ENCODE assay signal across 1 cellular context in genomic region chr1:42657981-42658879, GRCh38.
A peak's percentile ranks its signal among the peaks of the same experiment; 100 is the strongest.
TF ChIP-seq lines count a peak whose summit lies in the region.

PPIH (plus strand) TSS chr1:42658423; CDS start chr1:42658447, 24 bp downstream.

TF ChIP-seq in K562, 482 proteins besides CTCF, POLR2A, EP300 and RAD21 (continued from another document and continues in another):
- TF ChIP-seq ZNF639 (CRISPR knock-in tag; conservative IDR thresholded peaks at IDR 0.05 in 1 of 2, IDR thresholded peaks at IDR 0.05 in 1 of 2) (peak in 1 of 2 experiments; percentile 86; a peak in 2 of 4 replicates), ZNF445 (CRISPR knock-in tag; IDR thresholded peaks at IDR 0.05; ENCODE audit: low read depth) (no peak), CGGBP1 (CRISPR knock-in tag; IDR thresholded peaks at IDR 0.05) (no peak), CCNT2 (IDR thresholded peaks at IDR 0.05; ENCODE audit: borderline replicate concordance, extremely low read depth, insufficient read length, low read depth, low read length) (peak; percentile 52), E2F1 (CRISPR knock-in tag; IDR thresholded peaks at IDR 0.05) (peak; percentile 77; the same call in 1 of the 2 replicates), SFPQ (IDR thresholded peaks at IDR 0.05; ENCODE audit: low read depth, low read length) (no peak), TAF7 (tag; IDR thresholded peaks at IDR 0.05) (peak; percentile 40; the same call in 1 of the 2 replicates), NR4A1 (CRISPR knock-in tag; IDR thresholded peaks at IDR 0.05) (no peak; the same call in 1 of the 2 replicates), NR4A1 (tag; IDR thresholded peaks at IDR 0.05) (peak; percentile 82), POLR2H (tag; IDR thresholded peaks at IDR 0.05; ENCODE audit: low read depth) (peak; percentile 79), SREBF2 (CRISPR knock-in tag; IDR thresholded peaks at IDR 0.05) (no peak), MIER1 (IDR thresholded peaks at IDR 0.05; ENCODE audit: low read depth) (no peak), YBX1 (IDR thresholded peaks at IDR 0.05) (no peak), FUS (optimal IDR thresholded peaks at IDR 0.05; ENCODE audit: low read depth, low read length) (no peak), ZNF384 (IDR thresholded peaks at IDR 0.05; ENCODE audit: low read depth, low read length) (peak; percentile 37; the same call in 1 of the 2 replicates), XRCC4 (IDR thresholded peaks at IDR 0.05; ENCODE audit: extremely low read depth, insufficient read depth, insufficient read length) (no peak), PHF20 (IDR thresholded peaks at IDR 0.05; ENCODE audit: partially characterized antibody) (peak; percentile 95), ZNF644 (tag; IDR thresholded peaks at IDR 0.05; ENCODE audit: low read depth) (peak; percentile 81), ZBTB12 (CRISPR knock-in tag; IDR thresholded peaks at IDR 0.05) (peak; percentile 63; the same call in 1 of the 2 replicates), YY1 (IDR thresholded peaks at IDR 0.05; ENCODE audit: borderline replicate concordance in 1 of 3, control insufficient read depth in 1 of 3, extremely low read depth in 1 of 3, insufficient read depth in 3 of 3, insufficient read length in 1 of 3, insufficient replicate concordance in 2 of 3, low read depth in 1 of 3, low read length in 2 of 3) (peak; percentile 50 to 94 (median 88)), ERF (CRISPR knock-in tag; IDR thresholded peaks at IDR 0.05) (peak; percentile 77; the same call in 1 of the 2 replicates), ATF6 (CRISPR knock-in tag; IDR thresholded peaks at IDR 0.05) (peak; percentile 21; the same call in 1 of the 2 replicates), ZNF354B (CRISPR knock-in tag; IDR thresholded peaks at IDR 0.05) (peak; percentile 32; the same call in 1 of the 2 replicates), MTA3 (IDR thresholded peaks at IDR 0.05; ENCODE audit: borderline replicate concordance) (peak; percentile 89; the same call in 1 of the 2 replicates), PML (IDR thresholded peaks at IDR 0.05; ENCODE audit: low read length) (peak; percentile 78), HMG20A (CRISPR knock-in tag; conservative IDR thresholded peaks at IDR 0.05) (no peak), STAT5A (IDR thresholded peaks at IDR 0.05; ENCODE audit: borderline replicate concordance, low read length) (no peak), MLX (CRISPR knock-in tag; conservative IDR thresholded peaks at IDR 0.05) (peak in 1 of 2 experiments; percentile 32; a peak in 1 of 4 replicates), MED1 (CRISPR knock-in tag; IDR thresholded peaks at IDR 0.05; ENCODE audit: borderline replicate concordance) (no peak), SNAPC5 (CRISPR knock-in tag; IDR thresholded peaks at IDR 0.05) (no peak), VEZF1 (CRISPR knock-in tag; IDR thresholded peaks at IDR 0.05) (peak; percentile 75), ZNF77 (CRISPR knock-in tag; IDR thresholded peaks at IDR 0.05) (no peak), ZFP1 (CRISPR knock-in tag; IDR thresholded peaks at IDR 0.05) (no peak), ZNF583 (CRISPR knock-in tag; IDR thresholded peaks at IDR 0.05) (peak; percentile 26; the same call in 1 of the 2 replicates), ZFX (CRISPR knock-in tag; IDR thresholded peaks at IDR 0.05) (peak; percentile 64), ZNF699 (CRISPR knock-in tag; IDR thresholded peaks at IDR 0.05; ENCODE audit: insufficient replicate concordance) (no peak), ZNF584 (CRISPR knock-in tag; IDR thresholded peaks at IDR 0.05; ENCODE audit: low read depth) (no peak; the same call in 1 of the 2 replicates), STAT5B (CRISPR knock-in tag; IDR thresholded peaks at IDR 0.05) (no peak), MCM2 (IDR thresholded peaks at IDR 0.05; ENCODE audit: low read depth) (no peak), HDAC1 (IDR thresholded peaks at IDR 0.05) (peak; percentile 45 to 97; a peak in 3 of 4 replicates), BMI1 (IDR thresholded peaks at IDR 0.05; ENCODE audit: low read length) (0 out of 2 replicates have a peak, but pooled peaks have one; percentile 22), ZKSCAN3 (CRISPR knock-in tag; IDR thresholded peaks at IDR 0.05) (no peak), NEUROD1 (IDR thresholded peaks at IDR 0.05; ENCODE audit: borderline replicate concordance, low read depth, low read length, partially characterized antibody) (peak; percentile 96), LARP7 (IDR thresholded peaks at IDR 0.05) (0 out of 2 replicates have a peak, but pooled peaks have one; percentile 9), HDAC3 (IDR thresholded peaks at IDR 0.05; ENCODE audit: borderline replicate concordance, partially characterized antibody) (peak; percentile 58), RNF219 (CRISPR knock-in tag; IDR thresholded peaks at IDR 0.05) (no peak), E2F6 (IDR thresholded peaks at IDR 0.05; ENCODE audit: borderline replicate concordance in 1 of 2, extremely low read depth in 1 of 2, insufficient read depth in 1 of 2, insufficient read length in 1 of 2, low read depth in 1 of 2, low read length in 1 of 2, poor library complexity in 1 of 2, severe bottlenecking in 1 of 2) (peak; percentile 96 to 97), KLF16 (IDR thresholded peaks at IDR 0.05) (no peak), MLLT1 (IDR thresholded peaks at IDR 0.05) (no peak), TBP (optimal IDR thresholded peaks at IDR 0.05; ENCODE audit: low read depth, low read length) (peak; percentile 92), ATF7 (IDR thresholded peaks at IDR 0.05) (peak; percentile 87), ZNF134 (CRISPR knock-in tag; conservative IDR thresholded peaks at IDR 0.05) (no peak), ZNF232 (CRISPR knock-in tag; IDR thresholded peaks at IDR 0.05) (no peak; the same call in 1 of the 2 replicates), GTF2A2 (tag; IDR thresholded peaks at IDR 0.05) (no peak), PTRF (tag; IDR thresholded peaks at IDR 0.05) (no peak), ZBTB17 (CRISPR knock-in tag; IDR thresholded peaks at IDR 0.05) (0 out of 2 replicates have a peak, but pooled peaks have one; percentile 59)
